14 cellular contexts compared by ENCODE assay signal in the genomic region with DNA sequence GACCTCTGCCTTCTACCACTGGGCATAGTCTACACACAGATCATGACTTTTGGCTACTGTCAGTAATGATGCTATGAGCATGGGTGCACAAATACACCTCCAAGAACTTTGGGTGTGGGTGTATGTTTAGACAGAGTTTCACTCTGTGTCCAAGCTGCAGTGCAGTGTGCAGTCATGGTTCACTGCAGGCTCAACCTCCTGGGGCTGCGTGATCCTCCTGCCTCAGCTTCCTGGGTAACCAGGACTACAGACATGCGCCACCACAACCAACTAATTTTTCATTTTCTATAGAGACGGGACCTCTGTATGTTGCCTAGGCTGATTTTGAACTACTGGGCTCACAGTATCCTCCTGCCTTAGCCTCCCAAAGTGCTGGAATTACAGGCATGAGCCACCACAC.
DNase-seq lines count a peak whose midpoint lies in the region; ATAC-seq and TF ChIP-seq lines count a peak whose summit lies in the region.
"Had no signal": no experiment of that assay in that cellular context is flagged by ENCODE, and none has a peak within 500 bp of the region (broad histone marks: within the 10 kb centered on the region; RNA-seq: fewer than 3 reads in every experiment).

No MANE protein-coding gene starts in this region.

- ATAC-seq in GM19351 (IDR thresholded peaks at IDR 0.05; ENCODE audit: unreplicated experiment) (peak; percentile 96), HG02759 (IDR thresholded peaks at IDR 0.05; ENCODE audit: unreplicated experiment) (peak; percentile 99), HG03439 (IDR thresholded peaks at IDR 0.05; ENCODE audit: unreplicated experiment) (peak; percentile 85)
- no peak for ATAC-seq in activated T-cell treated with anti-CD3 and anti-CD28 coated beads, Interleukin-2, amount 50 U/mL, for 4 hours
- ATAC-seq: effector memory CD8-positive, alpha-beta T cell had no signal

- CTCF ChIA-PET in MCF 10A (lab: Yijun Ruan, JAX): no interaction called here

- 97 to 100% (median 100%) methylated on average over 3 of the region's 3 CpGs for WGBS in ovary, 3 donors

- POLR2A ChIA-PET in MCF 10A (lab: Yijun Ruan, JAX): no interaction called here

- no peaks in the 10 kb centered on the region for H3K9me3 ChIP-seq in ovary
- H3K9me3 ChIP-seq: transverse colon had no signal

- H3K4me1 Mint-ChIP-seq in MCF 10A (ENCODE audit: insufficient read depth, unreplicated experiment): peaks cover 5% of the 10 kb centered on the region
- no peaks in the 10 kb centered on the region for H3K4me1 Mint-ChIP-seq in activated T-cell treated with anti-CD3 and anti-CD28 coated beads, Interleukin-2, amount 50 U/mL, for 4 hours (ENCODE audit: low read depth)

- no peak for TF ChIP-seq POLR2A in ovary (IDR thresholded peaks at IDR 0.05)

- H3K27me3 Mint-ChIP-seq in MCF 10A (ENCODE audit: insufficient read depth, unreplicated experiment): no peaks in the 10 kb centered on the region
- H3K27me3 Mint-ChIP-seq in activated T-cell treated with anti-CD3 and anti-CD28 coated beads, Interleukin-2, amount 50 U/mL, for 4 hours (ENCODE audit: low read depth): no peaks in the 10 kb centered on the region
- H3K27me3 Mint-ChIP-seq: effector memory CD8-positive, alpha-beta T cell had no signal

- no peaks in the 10 kb centered on the region for H3K4me1 ChIP-seq in ovary (ENCODE audit: insufficient read depth)
- H3K4me1 ChIP-seq: transverse colon had no signal

- H3K27me3 ChIP-seq in ovary: no peaks in the 10 kb centered on the region
- H3K27me3 ChIP-seq: transverse colon had no signal

- no peaks in the 10 kb centered on the region for H3K36me3 ChIP-seq in ovary
- H3K36me3 ChIP-seq: transverse colon had no signal

- BruUV-seq in MCF 10A (replicated peaks; lab: Mats Ljungman, UMichigan): no TSS peak

- H3K27ac ChIP-seq in ovary: no peak overlapping the region
- H3K27ac ChIP-seq: HL-60, transverse colon had no signal

- TF ChIP-seq CTCF in GM12864 (IDR thresholded peaks at IDR 0.05; ENCODE audit: low read depth, low read length, missing control alignments) (no peak), ovary (IDR thresholded peaks at IDR 0.05) (no peak), MCF 10A (IDR thresholded peaks at IDR 0.05; ENCODE audit: unreplicated experiment) (no peak)

- H3K4me3 ChIP-seq in GM12864 (ENCODE audit: low read depth, low read length): no peak overlapping the region
- no peak overlapping the region for H3K4me3 ChIP-seq in ovary
- H3K4me3 ChIP-seq: transverse colon had no signal

- no peak overlapping the region for H3K4me3 Mint-ChIP-seq in MCF 10A (ENCODE audit: unreplicated experiment)
- H3K4me3 Mint-ChIP-seq in activated T-cell treated with anti-CD3 and anti-CD28 coated beads, Interleukin-2, amount 50 U/mL, for 4 hours: no peak overlapping the region
- H3K4me3 Mint-ChIP-seq: effector memory CD8-positive, alpha-beta T cell; T-helper 1 cell treated with Interleukin-12 subunit alpha and Interleukin-12 subunit beta and Interleukin-4 antibody, amounts not matched to agents 30 μg/mL and 1 μg/mL, for 36 hours had no signal

- TF ChIP-seq EP300 in ovary (IDR thresholded peaks at IDR 0.05): no peak

- no peaks in the 10 kb centered on the region for H3K9me3 Mint-ChIP-seq in MCF 10A (ENCODE audit: unreplicated experiment)
- H3K9me3 Mint-ChIP-seq in activated T-cell treated with anti-CD3 and anti-CD28 coated beads, Interleukin-2, amount 50 U/mL, for 4 hours: no peaks in the 10 kb centered on the region
- H3K9me3 Mint-ChIP-seq: effector memory CD8-positive, alpha-beta T cell; T-helper 1 cell treated with Interleukin-12 subunit alpha and Interleukin-12 subunit beta and Interleukin-4 antibody, amounts not matched to agents 30 μg/mL and 1 μg/mL, for 36 hours had no signal

- H3K36me3 Mint-ChIP-seq in MCF 10A (ENCODE audit: insufficient read depth, unreplicated experiment): no peaks in the 10 kb centered on the region
- H3K36me3 Mint-ChIP-seq in activated T-cell treated with anti-CD3 and anti-CD28 coated beads, Interleukin-2, amount 50 U/mL, for 4 hours (ENCODE audit: insufficient read depth): no peaks in the 10 kb centered on the region

- intact Hi-C loops in ovary (cut with DNase I): no loop called here
- intact Hi-C loops in MCF 10A (cut with micrococcal nuclease): no loop called here

- no peak overlapping the region for H3K27ac Mint-ChIP-seq in MCF 10A (ENCODE audit: low read depth, unreplicated experiment)
- H3K27ac Mint-ChIP-seq: effector memory CD8-positive, alpha-beta T cell; T-helper 1 cell treated with Interleukin-12 subunit alpha and Interleukin-12 subunit beta and Interleukin-4 antibody, amounts not matched to agents 30 μg/mL and 1 μg/mL, for 36 hours had no signal

- DNase-seq in GM12864 (ENCODE audit: low read depth) (peak; percentile 22), NCI-H510A treated with DMSO at 0.1 percent for 48 hours (lab: John Stamatoyannopoulos, UW) (no peak), ovary (no peak), MCF 10A (ENCODE audit: unreplicated experiment) (no peak)
- DNase-seq in activated T-cell treated with anti-CD3 and anti-CD28 coated beads, Interleukin-2, amount 50 U/mL, for 4 hours: no peak
- DNase-seq: effector memory CD8-positive, alpha-beta T cell; hypothalamus; NCI-H1105; transverse colon had no signal

Comparison
In these comparisons a context has a peak if more than half of its experiments do, and no peak if none do; other contexts are left out.
1. ATAC-seq: peak in GM19351 (single experiment), HG02759 (single experiment) and HG03439 (single experiment); none in activated T-cell treated with anti-CD3 and anti-CD28 coated beads, Interleukin-2, amount 50 U/mL, for 4 hours (0 of 2).